24 cellular contexts compared by ENCODE assay signal in the genomic region with DNA sequence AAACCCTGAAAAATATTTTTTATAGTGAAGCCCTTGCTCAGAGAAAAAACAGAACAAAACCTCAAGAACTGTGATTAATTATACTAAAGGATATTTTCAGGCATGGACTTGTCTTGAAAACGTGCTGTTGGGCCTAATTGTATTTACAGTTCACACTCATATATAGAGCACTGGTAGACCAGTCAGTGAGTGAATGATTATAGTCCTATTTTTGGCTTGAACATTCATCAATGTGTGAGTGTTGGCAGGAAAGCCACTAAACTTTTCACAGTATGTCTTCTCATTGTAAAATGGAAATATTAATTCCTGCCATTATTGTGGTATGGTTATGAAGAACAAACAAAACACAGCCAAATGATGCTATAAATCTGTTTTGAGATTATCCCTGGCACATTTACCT.
"Had no signal": no experiment of that assay in that cellular context is flagged by ENCODE, and none has a peak within 500 bp of the region (broad histone marks: within the 10 kb centered on the region; RNA-seq: fewer than 3 reads in every experiment).

No MANE protein-coding gene starts in this region.

- H3K4me1 Mint-ChIP-seq: immature natural killer cell, naive B cell had no signal

- H3K27me3 Mint-ChIP-seq: naive B cell had no signal

- H3K4me3 ChIP-seq: coronary artery, dorsolateral prefrontal cortex, esophagus muscularis mucosa, gastroesophageal sphincter, heart right ventricle, left ventricle myocardium inferior, lower lobe of right lung, mucosa of descending colon had no signal

- H3K36me3 Mint-ChIP-seq: immature natural killer cell, mesothelial cell of epicardium, naive B cell had no signal

- ATAC-seq: foreskin keratinocyte, gastroesophageal sphincter, heart right ventricle, left colon, left lobe of liver, lower lobe of right lung, mucosa of descending colon had no signal

- H3K4me3 Mint-ChIP-seq: immature natural killer cell, mesothelial cell of epicardium, naive B cell had no signal

- H3K27me3 ChIP-seq: dorsolateral prefrontal cortex, esophagus muscularis mucosa, foreskin keratinocyte, gastroesophageal sphincter, heart right ventricle had no signal

- FAIRE-seq: colon, endothelial cell of umbilical vein had no signal

- H3K27ac Mint-ChIP-seq: immature natural killer cell, mesothelial cell of epicardium, naive B cell had no signal

- DNase-seq: dermis blood vessel endothelial cell; dorsolateral prefrontal cortex; effector CD4-positive, alpha-beta T cell; effector memory CD4-positive, alpha-beta T cell; foreskin keratinocyte; heart right ventricle; hippocampal formation; immature natural killer cell; islet precursor cell; kidney; kidney glomerular epithelial cell; left colon; left ventricle myocardium inferior; lower lobe of right lung; mesenchymal stem cell; mucosa of descending colon; naive B cell had no signal

- H3K36me3 ChIP-seq: esophagus muscularis mucosa, gastroesophageal sphincter, heart right ventricle, left ventricle myocardium inferior, lower lobe of right lung had no signal
